Comparison of ENCODE assay signal across 11 cellular contexts in genomic region chr16:85171004-85171808, GRCh38. TPM values are rescaled to one million over a fixed set of nuclear protein-coding genes. Genes with fewer than 3 reads are reported as not detected.
DNase-seq lines count a peak whose midpoint lies in the region; ATAC-seq and TF ChIP-seq lines count a peak whose summit lies in the region.
"Had no signal": no experiment of that assay in that cellular context is flagged by ENCODE, and none has a peak within 500 bp of the region (broad histone marks: within the 10 kb centered on the region; RNA-seq: fewer than 3 reads in every experiment).

No MANE protein-coding gene starts in this region.

- no peak for TF ChIP-seq CTCF in A673 (conservative IDR thresholded peaks at IDR 0.05; ENCODE audit: low read depth, low read length)
- no peak for TF ChIP-seq CTCF in HFF-Myc (IDR thresholded peaks at IDR 0.05; ENCODE audit: low read depth, low read length, missing control alignments)

- H3K9ac ChIP-seq in duodenal mucosa (ENCODE audit: low read depth in 1 of 2, low read length in 2 of 2): no peak overlapping the region

- peaks cover 2 to 6% (median 4%) of the 10 kb centered on the region in 4 donors for H3K4me1 Mint-ChIP-seq in naive thymus-derived CD8-positive, alpha-beta T cell

- H3K4me3 ChIP-seq in A673 (ENCODE audit: low read depth, low read length, poor library complexity, severe bottlenecking): peak overlapping the region; percentile 53
- peak overlapping the region; percentile 70 for H3K4me3 ChIP-seq in HFF-Myc (replicated peaks; ENCODE audit: low read depth, low read length)
- H3K4me3 ChIP-seq in duodenal mucosa (ENCODE audit: low read depth in 1 of 2, low read length in 2 of 2): peak overlapping the region; percentile 42 to 48

- no TSS peak for BruUV-seq in A673 (replicated peaks; lab: Mats Ljungman, UMichigan)

- H3K36me3 Mint-ChIP-seq in naive thymus-derived CD8-positive, alpha-beta T cell: peaks cover 0 to 5% (median 0%) of the 10 kb centered on the region in 3 donors

- no peaks in the 10 kb centered on the region for H3K36me3 ChIP-seq in A673 (ENCODE audit: insufficient read depth, low read length, poor library complexity, severe bottlenecking)
- no peaks in the 10 kb centered on the region for H3K36me3 ChIP-seq in duodenal mucosa (ENCODE audit: control insufficient read depth in 1 of 2, insufficient read depth in 2 of 2, low read length in 2 of 2)

- no peaks in the 10 kb centered on the region for H3K27me3 ChIP-seq in A673 (replicated peaks; ENCODE audit: insufficient read depth, low read depth, low read length, poor library complexity)
- peaks cover 15 to 25% of the 10 kb centered on the region in 2 donors for H3K27me3 ChIP-seq in duodenal mucosa (ENCODE audit: control insufficient read depth in 1 of 2, insufficient read depth in 2 of 2, low read length in 2 of 2)

- no peaks in the 10 kb centered on the region for H3K9me3 ChIP-seq in A673 (ENCODE audit: low read depth, low read length, poor library complexity, severe bottlenecking)
- H3K9me3 ChIP-seq in duodenal mucosa (ENCODE audit: control insufficient read depth in 1 of 2, low read length in 2 of 2): no peaks in the 10 kb centered on the region

- POLR2A ChIA-PET in A673 (lab: Charles Lee; ENCODE audit: low non-redundant PET): no interaction called here
- POLR2A ChIA-PET in naive thymus-derived CD8-positive, alpha-beta T cell (lab: Charles Lee): no interaction called here

- CTCF ChIA-PET in A673 (lab: Charles Lee): interaction anchor here (0.6 kb wide), 1 partner anchor 22 kb away, joined by 3 read pairs; no protein-coding TSS in a partner anchor

- H3K4me1 ChIP-seq in A673 (ENCODE audit: insufficient read depth, low read length, poor library complexity, severe bottlenecking): peaks cover 63% of the 10 kb centered on the region
- peaks cover 36 to 60% of the 10 kb centered on the region in 2 donors for H3K4me1 ChIP-seq in duodenal mucosa (ENCODE audit: control insufficient read depth in 1 of 2, insufficient read depth in 2 of 2, low read length in 2 of 2)

- intact Hi-C loops in A673 (cut with micrococcal nuclease; ENCODE audit: unreplicated experiment): loop anchor here (5.0 kb wide), 2 partner anchors 51 to 66 kb away; no protein-coding TSS in a partner anchor

- H3K27ac ChIP-seq in A673 (ENCODE audit: low read depth, low read length, poor library complexity, severe bottlenecking) (peak overlapping the region; percentile 26), duodenal mucosa (ENCODE audit: low read depth, low read length) (no peak overlapping the region)

- H3K27me3 Mint-ChIP-seq in naive thymus-derived CD8-positive, alpha-beta T cell: peaks cover 27 to 65% (median 48%) of the 10 kb centered on the region in 5 donors

- H3K9me3 Mint-ChIP-seq in naive thymus-derived CD8-positive, alpha-beta T cell: no peaks in the 10 kb centered on the region
- H3K9me3 Mint-ChIP-seq: activated T-cell treated with anti-CD3 and anti-CD28 coated beads, Interleukin-2, amount 50 U/mL, for 4 hours had no signal

- H3K27ac Mint-ChIP-seq in naive thymus-derived CD8-positive, alpha-beta T cell: no peak overlapping the region

- peak overlapping the region in 8 of 10 donors; percentile 22 to 79 (median 64) for H3K4me3 Mint-ChIP-seq in naive thymus-derived CD8-positive, alpha-beta T cell
- H3K4me3 Mint-ChIP-seq: activated T-cell treated with anti-CD3 and anti-CD28 coated beads, Interleukin-2, amount 50 U/mL, for 4 hours had no signal

- ATAC-seq in naive thymus-derived CD8-positive, alpha-beta T cell: no peak
- ATAC-seq in HG03280 (IDR thresholded peaks at IDR 0.05; ENCODE audit: unreplicated experiment): no peak
- ATAC-seq: activated T-cell treated with anti-CD3 and anti-CD28 coated beads, Interleukin-2, amount 50 U/mL, for 4 hours had no signal

- no peak for DNase-seq in A673 (ENCODE audit: low spot score)
- no peak for DNase-seq in HFF-Myc (ENCODE audit: extremely low read depth, low read depth)
- DNase-seq in naive thymus-derived CD8-positive, alpha-beta T cell: no peak
- DNase-seq in activated T-cell treated with anti-CD3 and anti-CD28 coated beads for 4 hours: no peak
- DNase-seq in SK-N-DZ (ENCODE audit: low spot score): no peak
- no peak for DNase-seq in NCI-H146 (lab: John Stamatoyannopoulos, UW)
- DNase-seq: activated T-cell treated with anti-CD3 and anti-CD28 coated beads, Interleukin-2, amount 50 U/mL, for 4 hours; NCI-H2227 treated with DMSO at 0.1 percent for 48 hours had no signal

RNA-seq across cellular contexts. Expression of gene CIBAR2, which starts 58.9 kb away (rescaled TPM):
- not detected in 2 replicates for total RNA-seq in A673 (2021)
- not detected for total RNA-seq in naive thymus-derived CD8-positive, alpha-beta T cell
- polyA plus RNA-seq in naive thymus-derived CD8-positive, alpha-beta T cell: not detected
- polyA plus RNA-seq in SK-N-DZ (2014; cell fraction: cytosol; rRNA removed): not detected in 2 replicates
- polyA plus RNA-seq in SK-N-DZ (2014; cell fraction: nucleus; rRNA removed): 0.38 TPM in 1 of 2 replicates, not detected in the other
- total RNA-seq: activated T-cell treated with anti-CD3 and anti-CD28 coated beads, Interleukin-2, amount 50 U/mL, for 4 hours; mononuclear cell had no signal
